ENCODE assay signal across 21 cellular contexts in genomic region chr17:35554668-35555067, GRCh38. TPM values are rescaled to one million over a fixed set of nuclear protein-coding genes. Genes with fewer than 3 reads are reported as not detected.
DNase-seq lines count a peak whose midpoint lies in the region; ATAC-seq and TF ChIP-seq lines count a peak whose summit lies in the region.
"Had no signal": no experiment of that assay in that cellular context is flagged by ENCODE, and none has a peak within 500 bp of the region (broad histone marks: within the 10 kb centered on the region; RNA-seq: fewer than 3 reads in every experiment).

No MANE protein-coding gene starts in this region.

- no peak for TF ChIP-seq CTCF in GM13976 (IDR thresholded peaks at IDR 0.05; ENCODE audit: borderline replicate concordance, control extremely low read depth, extremely low read depth, insufficient read depth, missing control alignments)

- H3K9me3 Mint-ChIP-seq in activated CD4-positive, alpha-beta T cell treated with anti-CD3 and anti-CD28 coated beads for 36 hours (ENCODE audit: low read depth), result no peaks in the 10 kb centered on the region
- no peaks in the 10 kb centered on the region for H3K9me3 Mint-ChIP-seq in activated naive CD8-positive, alpha-beta T cell treated with anti-CD3 and anti-CD28 coated beads, Interleukin-2, amount 50 U/mL, for 24 hours
- no peaks in the 10 kb centered on the region for H3K9me3 Mint-ChIP-seq in activated naive CD8-positive, alpha-beta T cell treated with anti-CD3 and anti-CD28 coated beads for 36 hours
- no peaks in the 10 kb centered on the region for H3K9me3 Mint-ChIP-seq in effector memory CD8-positive, alpha-beta T cell
- no peaks in the 10 kb centered on the region for H3K9me3 Mint-ChIP-seq in stimulated activated naive CD8-positive, alpha-beta T cell treated with anti-CD3 and anti-CD28 coated beads, Interleukin-15, amount 100 ng/mL, for 72 hours
- H3K9me3 Mint-ChIP-seq: CD4-positive, alpha-beta T cell; HFFc6 had no signal

- CTCF ChIA-PET in activated CD4-positive, alpha-beta T cell treated with anti-CD3 and anti-CD28 coated beads for 36 hours (lab: Charles Lee), result interaction anchor here (1.2 to 1.7 kb wide), 5 partner anchors 14 to 34 kb away, joined by 3 to 5 read pairs (median 3); partner anchors contain the start of gene PEX12

- H3K36me3 Mint-ChIP-seq in activated CD4-positive, alpha-beta T cell treated with anti-CD3 and anti-CD28 coated beads for 36 hours (ENCODE audit: low read depth), result no peaks in the 10 kb centered on the region
- no peaks in the 10 kb centered on the region for H3K36me3 Mint-ChIP-seq in activated naive CD8-positive, alpha-beta T cell treated with anti-CD3 and anti-CD28 coated beads, Interleukin-2, amount 50 U/mL, for 24 hours (ENCODE audit: low read depth)
- H3K36me3 Mint-ChIP-seq in activated naive CD8-positive, alpha-beta T cell treated with anti-CD3 and anti-CD28 coated beads for 36 hours, result no peaks in the 10 kb centered on the region
- no peaks in the 10 kb centered on the region for H3K36me3 Mint-ChIP-seq in effector memory CD8-positive, alpha-beta T cell (ENCODE audit: insufficient read depth)

- in situ Hi-C loops in GM13976 (cut with MboI; ENCODE audit: low sequenced_read_pairs, unreplicated experiment), result no loop called here

- H3K27me3 Mint-ChIP-seq in activated CD4-positive, alpha-beta T cell treated with anti-CD3 and anti-CD28 coated beads for 36 hours, result peaks cover 5% of the 10 kb centered on the region
- peaks cover 5% of the 10 kb centered on the region for H3K27me3 Mint-ChIP-seq in activated naive CD8-positive, alpha-beta T cell treated with anti-CD3 and anti-CD28 coated beads, Interleukin-2, amount 50 U/mL, for 24 hours
- H3K27me3 Mint-ChIP-seq in activated naive CD8-positive, alpha-beta T cell treated with anti-CD3 and anti-CD28 coated beads for 36 hours, result peaks cover 8% of the 10 kb centered on the region
- peaks cover under 1 to 2% of the 10 kb centered on the region in 2 donors for H3K27me3 Mint-ChIP-seq in effector memory CD8-positive, alpha-beta T cell
- H3K27me3 Mint-ChIP-seq in stimulated activated naive CD8-positive, alpha-beta T cell treated with anti-CD3 and anti-CD28 coated beads, Interleukin-15, amount 100 ng/mL, for 72 hours, result peaks cover 10% of the 10 kb centered on the region

- ATAC-seq in activated CD4-positive, alpha-beta T cell treated with anti-CD3 and anti-CD28 coated beads for 36 hours, result peak; percentile 98
- ATAC-seq in activated naive CD8-positive, alpha-beta T cell treated with anti-CD3 and anti-CD28 coated beads, Interleukin-2, amount 50 U/mL, for 24 hours, result peak; percentile 78
- ATAC-seq in effector memory CD8-positive, alpha-beta T cell (replicated peaks), result peak; percentile 48
- ATAC-seq in stimulated activated naive CD8-positive, alpha-beta T cell treated with anti-CD3 and anti-CD28 coated beads, Interleukin-15, amount 100 ng/mL, for 72 hours, result peak; percentile 54
- no peak for ATAC-seq in left ventricle myocardium superior

- DNase-seq in activated CD4-positive, alpha-beta T cell treated with anti-CD3 and anti-CD28 coated beads for 36 hours, result peak; percentile 45
- no peak for DNase-seq in activated CD4-positive, alpha-beta T cell treated with anti-CD3 and anti-CD28 coated beads, Interleukin-2, amount 50 U/mL, for 48 hours
- no peak for DNase-seq in activated naive CD8-positive, alpha-beta T cell treated with anti-CD3 and anti-CD28 coated beads, Interleukin-2, amount 50 U/mL, for 24 hours
- no peak for DNase-seq in activated naive CD8-positive, alpha-beta T cell treated with anti-CD3 and anti-CD28 coated beads for 36 hours
- no peak for DNase-seq in effector memory CD8-positive, alpha-beta T cell
- no peak for DNase-seq in stimulated activated naive CD8-positive, alpha-beta T cell treated with anti-CD3 and anti-CD28 coated beads, Interleukin-15, amount 100 ng/mL, for 72 hours
- DNase-seq in left ventricle myocardium superior, result no peak
- DNase-seq in GM13976 (ENCODE audit: low spot score), result no peak
- DNase-seq: 8988T; BE2C; Calu3; CD4-positive, alpha-beta T cell; GOT3; HFFc6; NCI-H1436; NCI-H2029; NCI-H2171 treated with DMSO at 0.1 percent for 48 hours; NCI-H446 treated with DMSO at 0.1 percent for 48 hours; RPMI8226 had no signal

- no peaks in the 10 kb centered on the region for H3K4me1 Mint-ChIP-seq in activated CD4-positive, alpha-beta T cell treated with anti-CD3 and anti-CD28 coated beads for 36 hours
- peaks cover 2% of the 10 kb centered on the region for H3K4me1 Mint-ChIP-seq in activated naive CD8-positive, alpha-beta T cell treated with anti-CD3 and anti-CD28 coated beads, Interleukin-2, amount 50 U/mL, for 24 hours
- H3K4me1 Mint-ChIP-seq in activated naive CD8-positive, alpha-beta T cell treated with anti-CD3 and anti-CD28 coated beads for 36 hours, result peaks cover 2% of the 10 kb centered on the region
- H3K4me1 Mint-ChIP-seq in effector memory CD8-positive, alpha-beta T cell (ENCODE audit: low read depth in 2 of 2), result no peaks in the 10 kb centered on the region
- peaks cover 5% of the 10 kb centered on the region for H3K4me1 Mint-ChIP-seq in stimulated activated naive CD8-positive, alpha-beta T cell treated with anti-CD3 and anti-CD28 coated beads, Interleukin-15, amount 100 ng/mL, for 72 hours

- POLR2A ChIA-PET in activated CD4-positive, alpha-beta T cell treated with anti-CD3 and anti-CD28 coated beads for 36 hours (lab: Charles Lee), result interaction anchor here (0.6 to 0.9 kb wide), 3 partner anchors 24 to 288 kb away, joined by 3 to 4 read pairs (median 3); partner anchors contain the start of gene PEX12

- H3K27ac Mint-ChIP-seq in activated CD4-positive, alpha-beta T cell treated with anti-CD3 and anti-CD28 coated beads for 36 hours, result no peak overlapping the region
- H3K27ac Mint-ChIP-seq in activated naive CD8-positive, alpha-beta T cell treated with anti-CD3 and anti-CD28 coated beads, Interleukin-2, amount 50 U/mL, for 24 hours, result no peak overlapping the region
- no peak overlapping the region for H3K27ac Mint-ChIP-seq in activated naive CD8-positive, alpha-beta T cell treated with anti-CD3 and anti-CD28 coated beads for 36 hours
- no peak overlapping the region for H3K27ac Mint-ChIP-seq in effector memory CD8-positive, alpha-beta T cell
- no peak overlapping the region for H3K27ac Mint-ChIP-seq in stimulated activated naive CD8-positive, alpha-beta T cell treated with anti-CD3 and anti-CD28 coated beads, Interleukin-15, amount 100 ng/mL, for 72 hours
- H3K27ac Mint-ChIP-seq: CD4-positive, alpha-beta T cell; HFFc6 had no signal

- no peak overlapping the region for H3K4me3 Mint-ChIP-seq in activated CD4-positive, alpha-beta T cell treated with anti-CD3 and anti-CD28 coated beads for 36 hours
- no peak overlapping the region for H3K4me3 Mint-ChIP-seq in activated naive CD8-positive, alpha-beta T cell treated with anti-CD3 and anti-CD28 coated beads, Interleukin-2, amount 50 U/mL, for 24 hours
- no peak overlapping the region for H3K4me3 Mint-ChIP-seq in activated naive CD8-positive, alpha-beta T cell treated with anti-CD3 and anti-CD28 coated beads for 36 hours
- no peak overlapping the region for H3K4me3 Mint-ChIP-seq in effector memory CD8-positive, alpha-beta T cell
- no peak overlapping the region for H3K4me3 Mint-ChIP-seq in stimulated activated naive CD8-positive, alpha-beta T cell treated with anti-CD3 and anti-CD28 coated beads, Interleukin-15, amount 100 ng/mL, for 72 hours
- H3K4me3 Mint-ChIP-seq: CD4-positive, alpha-beta T cell; HFFc6 had no signal

- intact Hi-C loops in activated CD4-positive, alpha-beta T cell treated with anti-CD3 and anti-CD28 coated beads for 36 hours (cut with DNase I, micrococcal nuclease), result no loop called here
- intact Hi-C loops in left ventricle myocardium superior (cut with micrococcal nuclease), result no loop called here

RNA-seq across cellular contexts. Expression of gene SLFN14, which starts 6.0 kb away (rescaled TPM):
- not detected for total RNA-seq in activated CD4-positive, alpha-beta T cell treated with anti-CD3 and anti-CD28 coated beads for 36 hours
- under 1 TPM; 0.10 to 0.14 TPM for total RNA-seq in activated naive CD8-positive, alpha-beta T cell treated with anti-CD3 and anti-CD28 coated beads for 36 hours
- not detected for total RNA-seq in left ventricle myocardium superior
- total RNA-seq: Calu3; CD4-positive, alpha-beta T cell; G401; HFFc6; M059J had no signal

RNA-seq across cellular contexts. Expression of gene SLFN12L, which starts 17.2 kb away (rescaled TPM):
- 10 to 100 TPM; 23.3 to 23.7 TPM for total RNA-seq in activated CD4-positive, alpha-beta T cell treated with anti-CD3 and anti-CD28 coated beads for 36 hours
- total RNA-seq in activated naive CD8-positive, alpha-beta T cell treated with anti-CD3 and anti-CD28 coated beads for 36 hours, result 10 to 100 TPM; 32.6 to 35.9 TPM
- total RNA-seq in left ventricle myocardium superior, result 0.32 TPM
- total RNA-seq: G401 had no signal

RNA-seq across cellular contexts. Expression of gene PEX12, which starts 23.7 kb away (rescaled TPM):
- total RNA-seq in activated CD4-positive, alpha-beta T cell treated with anti-CD3 and anti-CD28 coated beads for 36 hours, result 1 to 10 TPM; 5.7 to 6.1 TPM
- 1 to 10 TPM; 6.6 to 6.9 TPM for total RNA-seq in activated naive CD8-positive, alpha-beta T cell treated with anti-CD3 and anti-CD28 coated beads for 36 hours
- total RNA-seq in left ventricle myocardium superior, result 7.9 TPM

RNA-seq across cellular contexts. Expression of gene AP2B1, which starts 32.5 kb away (rescaled TPM):
- total RNA-seq in activated CD4-positive, alpha-beta T cell treated with anti-CD3 and anti-CD28 coated beads for 36 hours, result 100 to 1,000 TPM; 166 to 184 TPM
- total RNA-seq in activated naive CD8-positive, alpha-beta T cell treated with anti-CD3 and anti-CD28 coated beads for 36 hours, result 100 to 1,000 TPM; 147 to 150 TPM
- total RNA-seq in left ventricle myocardium superior, result 119 TPM

Comparison
In these comparisons a context has a peak if more than half of its experiments do, and no peak if none do; other contexts are left out.
1. RNA of gene SLFN12L, which starts 17.2 kb away (total RNA-seq): 32.6 to 35.9 TPM in activated naive CD8-positive, alpha-beta T cell treated with anti-CD3 and anti-CD28 coated beads for 36 hours and 23.3 to 23.7 TPM in activated CD4-positive, alpha-beta T cell treated with anti-CD3 and anti-CD28 coated beads for 36 hours; 0.32 TPM in left ventricle myocardium superior (single experiment); every median in the first group is over 10 times any median in the second.